Comparison of ENCODE assay signal across 8 cellular contexts in the genomic region with DNA sequence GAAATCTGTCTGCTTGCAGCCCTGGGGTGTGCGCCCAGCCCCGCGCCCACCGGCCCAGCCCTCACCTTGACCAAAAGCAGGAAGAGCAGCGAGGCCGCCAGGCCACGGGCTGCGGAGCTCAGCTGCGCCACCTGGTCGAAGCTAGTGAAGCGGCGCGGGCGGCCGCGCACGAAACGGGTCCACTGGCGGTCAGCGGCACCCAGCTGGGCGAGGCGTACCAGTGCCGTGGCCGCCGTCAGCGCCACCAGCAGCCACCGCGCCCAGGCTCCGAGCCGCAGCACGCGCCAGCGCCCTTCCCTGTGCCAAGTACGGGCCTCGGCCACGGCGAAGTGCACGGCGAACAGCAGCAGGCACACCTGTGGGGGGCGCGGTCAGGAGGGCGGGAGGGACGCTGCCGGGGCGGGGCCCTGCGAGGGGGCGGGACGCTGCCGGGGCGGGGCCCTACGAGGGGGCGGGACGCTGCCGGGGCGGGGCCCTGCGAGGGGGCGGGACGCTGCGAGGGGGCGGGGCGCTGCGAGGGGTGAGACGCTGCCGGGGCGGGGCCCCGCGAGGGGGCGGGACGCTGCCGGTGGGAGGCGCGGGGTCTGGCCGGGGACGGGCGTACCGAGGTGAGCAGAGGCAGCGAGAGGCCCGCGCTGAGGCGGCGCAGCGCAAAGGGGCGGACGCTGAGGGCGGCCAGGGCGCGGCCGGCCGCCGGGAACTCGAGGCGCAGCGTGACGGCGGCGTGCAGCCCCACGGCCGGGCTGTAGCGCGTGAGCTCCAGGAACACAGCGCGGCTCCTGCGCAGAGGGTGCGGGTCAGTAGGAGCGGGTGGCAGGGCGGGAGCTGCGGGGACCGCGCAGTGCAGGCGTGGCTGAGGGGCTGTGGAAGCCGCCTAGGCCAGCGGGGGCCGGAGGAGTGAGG. TPM values are rescaled to one million over a fixed set of nuclear protein-coding genes. Genes with fewer than 3 reads are reported as not detected.
DNase-seq lines count a peak whose midpoint lies in the region; ATAC-seq, FAIRE-seq and TF ChIP-seq lines count a peak whose summit lies in the region.

No MANE protein-coding gene starts in this region.

- no peak overlapping the region for H2BK120ac ChIP-seq in mesendoderm (ENCODE audit: low read depth, low read length)

- TF ChIP-seq POLR2A in endothelial cell of umbilical vein (IDR thresholded peaks at IDR 0.05; ENCODE audit: low read depth, low read length) = peak; percentile 21
- TF ChIP-seq POLR2A in GM12891 (IDR thresholded peaks at IDR 0.05; ENCODE audit: low read depth, low read length) = no peak

- H3K36me3 ChIP-seq in endothelial cell of umbilical vein (ENCODE audit: control insufficient read depth in 2 of 2, extremely low read depth in 1 of 2, insufficient read depth in 2 of 2, low read length in 2 of 2) (peaks cover 3 to 27% of the 10 kb centered on the region in 2 experiments), mesendoderm (ENCODE audit: control insufficient read depth, insufficient read depth, low read length) (peaks cover 3% of the 10 kb centered on the region)

- ATAC-seq in HG03025 (IDR thresholded peaks at IDR 0.05; ENCODE audit: low FRiP score, unreplicated experiment) = no peak
- ATAC-seq in HG02885 (IDR thresholded peaks at IDR 0.05; ENCODE audit: poor library complexity, unreplicated experiment) = no peak

- H3K27ac ChIP-seq in endothelial cell of umbilical vein (ENCODE audit: insufficient read depth, low read depth, low read length) (no peak overlapping the region), mesendoderm (ENCODE audit: low read depth, low read length) (peak overlapping the region; percentile 8)

- H4K5ac ChIP-seq in mesendoderm (ENCODE audit: low read length) = no peak overlapping the region

- no peak overlapping the region for H3K4ac ChIP-seq in mesendoderm (ENCODE audit: low read depth, low read length)

- no TSS peak for BruUV-seq in endothelial cell of umbilical vein (replicated peaks; lab: Mats Ljungman, UMichigan)

- H3K56ac ChIP-seq in mesendoderm (ENCODE audit: low read length) = peak overlapping the region; percentile 85

- peaks cover 5% of the 10 kb centered on the region for H3K4me1 ChIP-seq in endothelial cell of umbilical vein (ENCODE audit: control insufficient read depth, extremely low read depth, insufficient read depth, low read length)
- H3K4me1 ChIP-seq in mesendoderm (ENCODE audit: control insufficient read depth, low read depth, low read length) = peaks cover 1% of the 10 kb centered on the region

- no peaks in the 10 kb centered on the region for H3K79me2 ChIP-seq in endothelial cell of umbilical vein (ENCODE audit: control insufficient read depth, insufficient read depth, low read length)
- no peaks in the 10 kb centered on the region for H3K79me2 ChIP-seq in mesendoderm (ENCODE audit: control insufficient read depth, insufficient read depth, low read length)

- TF ChIP-seq CTCF in endothelial cell of umbilical vein (IDR thresholded peaks at IDR 0.05; ENCODE audit: extremely low read depth in 1 of 2, insufficient read depth in 1 of 2, low read depth in 1 of 2, low read length in 2 of 2) = peak; percentile 8 to 47

- peak overlapping the region; percentile 19 for H2AFZ ChIP-seq in endothelial cell of umbilical vein (ENCODE audit: low read depth, low read length)

- DNase-seq in AG08395 (ENCODE audit: low spot score) (peak; percentile 48), NCI-H2029 treated with DMSO at 0.1 percent for 48 hours (lab: John Stamatoyannopoulos, UW) (peak; percentile 52), endothelial cell of umbilical vein (ENCODE audit: low read depth, low spot score) (peak; percentile 77), mesendoderm (peak; percentile 88), GM12891 (ENCODE audit: insufficient read length, low spot score) (no peak), dedifferentiated amniotic fluid mesenchymal stem cell (ENCODE audit: extremely low spot score) (no peak)

- no CpG with 5 or more reads among the region's 113 CpGs for WGBS in mesendoderm (ENCODE audit: extremely low coverage, insufficient coverage, low lambda C conversion rate)

- H3K9ac ChIP-seq in endothelial cell of umbilical vein (replicated peaks; ENCODE audit: extremely low read depth, insufficient read depth, low read length) = no peak overlapping the region
- peak overlapping the region; percentile 74 for H3K9ac ChIP-seq in mesendoderm (ENCODE audit: low read length)

- CTCF ChIA-PET in endothelial cell of umbilical vein (lab: Charles Lee) = interaction anchor here (0.6 to 4.0 kb wide), 10 partner anchors 11 to 160 kb away, joined by 3 to 36 read pairs (median 4); partner anchors contain the start of genes ECI1 and NHERF2

- H3K4me2 ChIP-seq in endothelial cell of umbilical vein (ENCODE audit: insufficient read depth, low read length) = peak overlapping the region; percentile 26
- peak overlapping the region; percentile 98 for H3K4me2 ChIP-seq in mesendoderm (ENCODE audit: low read length)

- H3K27me3 ChIP-seq in endothelial cell of umbilical vein (ENCODE audit: control insufficient read depth in 2 of 2, insufficient read depth in 2 of 2, low read length in 2 of 2) = no peaks in the 10 kb centered on the region
- no peaks in the 10 kb centered on the region for H3K27me3 ChIP-seq in mesendoderm (ENCODE audit: insufficient read depth, low read length, poor library complexity)

- H4K8ac ChIP-seq in mesendoderm (ENCODE audit: low read depth, low read length) = no peak overlapping the region

- POLR2A ChIA-PET in endothelial cell of umbilical vein (lab: Charles Lee) = interaction anchor here (1.0 to 1.3 kb wide), 3 partner anchors 47 to 64 kb away, joined by 3 to 7 read pairs (median 4); partner anchors contain the start of gene TRAF7

- no peak overlapping the region for H3K23ac ChIP-seq in mesendoderm (ENCODE audit: low read length)

- dilution Hi-C loops in endothelial cell of umbilical vein (cut with MboI; ENCODE audit: extremely low pct_ligation_motif_present, low sequenced_read_pairs) = no loop called here

- FAIRE-seq in endothelial cell of umbilical vein (lab: Jason Lieb, UNC) (peak; percentile 63), GM12891 (lab: Jason Lieb, UNC) (no peak)

- no peak overlapping the region for H2AK5ac ChIP-seq in mesendoderm (ENCODE audit: low read length)

- peak overlapping the region in 1 of 3 experiments; percentile 24 for H3K4me3 ChIP-seq in endothelial cell of umbilical vein (replicated peaks in 1 of 3; ENCODE audit: insufficient read depth in 1 of 3, low read depth in 1 of 3, low read length in 3 of 3)
- peak overlapping the region; percentile 7 for H3K4me3 ChIP-seq in mesendoderm (ENCODE audit: low read length)

- H3K9me3 ChIP-seq in endothelial cell of umbilical vein (replicated peaks; ENCODE audit: control insufficient read depth, insufficient read depth, low read length) = no peaks in the 10 kb centered on the region

- H3K79me1 ChIP-seq in mesendoderm (ENCODE audit: low read length) = no peaks in the 10 kb centered on the region

- H3K18ac ChIP-seq in mesendoderm (ENCODE audit: low read length) = no peak overlapping the region

- no peaks in the 10 kb centered on the region for H4K20me1 ChIP-seq in endothelial cell of umbilical vein (replicated peaks; ENCODE audit: control insufficient read depth, extremely low read depth, insufficient read depth, low read length)

- no peak overlapping the region for H2BK15ac ChIP-seq in mesendoderm (replicated peaks; ENCODE audit: low read depth)

- intact Hi-C loops in endothelial cell of umbilical vein (cut with micrococcal nuclease) = loop anchor here (2.0 kb wide), 1 partner anchor 68 kb away; no protein-coding TSS in a partner anchor

- H3K9me1 ChIP-seq in endothelial cell of umbilical vein (replicated peaks; ENCODE audit: control insufficient read depth, extremely low read depth, insufficient read depth, low read length) = no peaks in the 10 kb centered on the region

- H2BK5ac ChIP-seq in mesendoderm (ENCODE audit: low read length) = no peak overlapping the region

RNA-seq across cellular contexts. Expression of gene TSC2, which starts 43.3 kb away (rescaled TPM):
- total RNA-seq in endothelial cell of umbilical vein = 144 TPM in 2 replicates
- polyA plus RNA-seq in endothelial cell of umbilical vein = 87.9 and 116 TPM in 2 replicates
- polyA plus RNA-seq in endothelial cell of umbilical vein (2011; cell fraction: cytosol; rRNA removed) = 57.9 and 64.6 TPM in 2 replicates
- 290 and 403 TPM in 2 replicates for polyA plus RNA-seq in endothelial cell of umbilical vein (2011; cell fraction: nucleus; rRNA removed)
- 86.6 and 96.4 TPM in 2 replicates for polyA plus RNA-seq in endothelial cell of umbilical vein (2012)
- 130 and 144 TPM in 2 replicates for polyA minus RNA-seq in endothelial cell of umbilical vein
- polyA minus RNA-seq in endothelial cell of umbilical vein (2011; cell fraction: cytosol; rRNA and poly(A)+ RNA removed) = 50.8 TPM
- polyA minus RNA-seq in endothelial cell of umbilical vein (2011; cell fraction: nucleus; rRNA and poly(A)+ RNA removed) = 109 and 176 TPM in 2 replicates
- 42.5 TPM for polyA plus RNA-seq in mesendoderm (2013, experiment 1 of 2)
- 41.1 TPM for polyA plus RNA-seq in mesendoderm (2013, experiment 2 of 2)
- polyA plus RNA-seq in GM12891 (2012; ENCODE audit: low read depth, missing spikeins) = 32.2 TPM

RNA-seq across cellular contexts. Expression of gene NTHL1, which starts 43.4 kb away (rescaled TPM):
- 35.3 and 39.8 TPM in 2 replicates for total RNA-seq in endothelial cell of umbilical vein
- 65.8 and 77.9 TPM in 2 replicates for polyA plus RNA-seq in endothelial cell of umbilical vein
- polyA plus RNA-seq in endothelial cell of umbilical vein (2011; cell fraction: cytosol; rRNA removed) = 37.7 and 43.7 TPM in 2 replicates
- 25.9 and 27.0 TPM in 2 replicates for polyA plus RNA-seq in endothelial cell of umbilical vein (2011; cell fraction: nucleus; rRNA removed)
- 23.6 and 24.8 TPM in 2 replicates for polyA plus RNA-seq in endothelial cell of umbilical vein (2012)
- 12.8 and 14.7 TPM in 2 replicates for polyA minus RNA-seq in endothelial cell of umbilical vein
- polyA minus RNA-seq in endothelial cell of umbilical vein (2011; cell fraction: cytosol; rRNA and poly(A)+ RNA removed) = 38.5 TPM
- polyA minus RNA-seq in endothelial cell of umbilical vein (2011; cell fraction: nucleus; rRNA and poly(A)+ RNA removed) = 3.6 and 5.4 TPM in 2 replicates
- 36.8 TPM for polyA plus RNA-seq in mesendoderm (2013, experiment 1 of 2)
- 36.0 TPM for polyA plus RNA-seq in mesendoderm (2013, experiment 2 of 2)
- 15.1 TPM for polyA plus RNA-seq in GM12891 (2012; ENCODE audit: low read depth, missing spikeins)

RNA-seq across cellular contexts. Expression of gene PKD1, which starts 44.6 kb away (rescaled TPM):
- total RNA-seq in endothelial cell of umbilical vein = 92.1 and 102 TPM in 2 replicates
- polyA plus RNA-seq in endothelial cell of umbilical vein = 52.5 and 62.3 TPM in 2 replicates
- 20.5 and 29.6 TPM in 2 replicates for polyA plus RNA-seq in endothelial cell of umbilical vein (2011; cell fraction: cytosol; rRNA removed)
- polyA plus RNA-seq in endothelial cell of umbilical vein (2011; cell fraction: nucleus; rRNA removed) = 217 and 232 TPM in 2 replicates
- polyA plus RNA-seq in endothelial cell of umbilical vein (2012) = 29.5 and 54.6 TPM in 2 replicates
- 44.6 and 60.3 TPM in 2 replicates for polyA minus RNA-seq in endothelial cell of umbilical vein
- polyA minus RNA-seq in endothelial cell of umbilical vein (2011; cell fraction: cytosol; rRNA and poly(A)+ RNA removed) = 26.5 TPM
- 88.4 and 152 TPM in 2 replicates for polyA minus RNA-seq in endothelial cell of umbilical vein (2011; cell fraction: nucleus; rRNA and poly(A)+ RNA removed)
- 15.0 TPM for polyA plus RNA-seq in mesendoderm (2013, experiment 1 of 2)
- 15.3 TPM for polyA plus RNA-seq in mesendoderm (2013, experiment 2 of 2)
- 24.2 TPM for polyA plus RNA-seq in GM12891 (2012; ENCODE audit: low read depth, missing spikeins)

RNA-seq across cellular contexts. Expression of gene RAB26, which starts 57.4 kb away (rescaled TPM):
- total RNA-seq in endothelial cell of umbilical vein = 0.91 and 1.6 TPM in 2 replicates
- polyA plus RNA-seq in endothelial cell of umbilical vein = 2.0 and 3.1 TPM in 2 replicates
- 1.1 and 1.8 TPM in 2 replicates for polyA plus RNA-seq in endothelial cell of umbilical vein (2011; cell fraction: cytosol; rRNA removed)
- polyA plus RNA-seq in endothelial cell of umbilical vein (2011; cell fraction: nucleus; rRNA removed) = 11.3 and 12.3 TPM in 2 replicates
- 0.82 and 1.3 TPM in 2 replicates for polyA plus RNA-seq in endothelial cell of umbilical vein (2012)
- polyA minus RNA-seq in endothelial cell of umbilical vein = 1.3 and 1.8 TPM in 2 replicates
- 6.5 TPM for polyA minus RNA-seq in endothelial cell of umbilical vein (2011; cell fraction: cytosol; rRNA and poly(A)+ RNA removed)
- 1.3 and 2.3 TPM in 2 replicates for polyA minus RNA-seq in endothelial cell of umbilical vein (2011; cell fraction: nucleus; rRNA and poly(A)+ RNA removed)
- polyA plus RNA-seq in mesendoderm (2013, experiment 1 of 2) = 1.9 TPM
- 1.3 TPM for polyA plus RNA-seq in mesendoderm (2013, experiment 2 of 2)
- 0.82 TPM for polyA plus RNA-seq in GM12891 (2012; ENCODE audit: low read depth, missing spikeins)

Comparison
In these comparisons a context has a peak if more than half of its experiments do, and no peak if none do; other contexts are left out.
1. DNase-seq: peak in AG08395 (single experiment), NCI-H2029 treated with DMSO at 0.1 percent for 48 hours (single experiment), endothelial cell of umbilical vein (single experiment) and mesendoderm (single experiment); none in GM12891 (single experiment) and dedifferentiated amniotic fluid mesenchymal stem cell (single experiment).